In the genomic region with DNA sequence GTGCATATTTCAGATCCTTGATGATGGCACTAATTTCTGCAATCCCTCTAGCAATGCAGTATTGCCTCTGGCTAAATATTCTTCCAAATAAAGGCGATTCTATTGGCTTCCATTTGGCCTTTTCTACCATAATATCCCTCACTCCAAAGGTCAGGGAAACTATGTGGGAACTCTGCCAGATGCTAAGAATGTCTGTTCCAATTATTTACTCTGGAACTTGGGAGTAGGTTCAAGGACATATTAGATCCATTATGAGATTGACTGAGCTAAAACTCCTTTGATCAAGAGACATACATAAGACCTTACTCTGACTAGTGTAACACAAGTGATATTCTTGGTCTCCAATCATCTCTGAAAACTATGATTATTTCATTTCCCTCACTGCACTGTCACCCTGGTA, we compare ENCODE assay signal across 14 cellular contexts.
"Had no signal": no experiment of that assay in that cellular context is flagged by ENCODE, and none has a peak within 500 bp of the region (broad histone marks: within the 10 kb centered on the region; RNA-seq: fewer than 3 reads in every experiment).

No MANE protein-coding gene starts in this region.

- H3K9me3 ChIP-seq: gastroesophageal sphincter, psoas muscle had no signal

- H3K27ac ChIP-seq: gastroesophageal sphincter, psoas muscle had no signal

- H3K4me3 ChIP-seq: gastroesophageal sphincter, psoas muscle had no signal

- DNase-seq: effector memory CD8-positive, alpha-beta T cell; glutamatergic neuron; islet precursor cell; left ventricle myocardium superior; naive thymus-derived CD4-positive, alpha-beta T cell; nephron progenitor cell; psoas muscle; retina; stimulated activated CD4-positive, alpha-beta T cell treated with anti-CD3 and anti-CD28 coated beads, Interleukin-2, amount 100 ng/mL, for 24 hours; stimulated activated CD4-positive, alpha-beta T cell treated with anti-CD3 and anti-CD28 coated beads, Interleukin-4, amount 100 ng/mL, for 4 hours; stimulated activated naive CD4-positive, alpha-beta T cell; trophoblast cell had no signal

- H3K36me3 ChIP-seq: gastroesophageal sphincter had no signal

- ATAC-seq: effector memory CD8-positive, alpha-beta T cell; gastroesophageal sphincter; left ventricle myocardium superior; naive thymus-derived CD4-positive, alpha-beta T cell; psoas muscle; sciatic nerve had no signal

- H3K4me1 ChIP-seq: gastroesophageal sphincter, psoas muscle had no signal

- H3K27me3 ChIP-seq: gastroesophageal sphincter had no signal
